Comparison of ENCODE assay signal across 1 cellular context in the genomic region with DNA sequence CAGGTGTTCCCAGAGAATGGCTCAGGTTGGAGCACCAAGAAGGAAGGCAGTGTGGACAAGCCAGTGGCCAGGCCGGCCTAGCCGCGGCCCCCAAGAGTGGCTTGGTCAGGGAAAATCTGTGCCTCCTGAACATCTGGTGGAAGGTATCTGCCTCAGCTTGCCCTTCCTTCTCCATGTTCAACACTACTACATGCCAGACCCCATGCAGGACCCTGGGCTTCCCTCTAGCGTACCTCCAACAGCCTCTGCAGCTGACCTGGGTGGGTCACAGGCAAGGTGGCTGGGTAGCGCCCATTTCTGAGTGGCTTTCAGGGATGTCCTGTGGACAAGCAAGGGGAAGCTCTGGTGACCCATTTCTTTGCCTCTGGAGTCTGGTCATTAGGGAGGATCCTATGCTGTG.
TF ChIP-seq lines count a peak whose summit lies in the region.

No MANE protein-coding gene starts in this region.

TF ChIP-seq in WTC11, 78 proteins besides CTCF, POLR2A, EP300 and RAD21 (continued from another document):
- TF ChIP-seq, protein P1, sequence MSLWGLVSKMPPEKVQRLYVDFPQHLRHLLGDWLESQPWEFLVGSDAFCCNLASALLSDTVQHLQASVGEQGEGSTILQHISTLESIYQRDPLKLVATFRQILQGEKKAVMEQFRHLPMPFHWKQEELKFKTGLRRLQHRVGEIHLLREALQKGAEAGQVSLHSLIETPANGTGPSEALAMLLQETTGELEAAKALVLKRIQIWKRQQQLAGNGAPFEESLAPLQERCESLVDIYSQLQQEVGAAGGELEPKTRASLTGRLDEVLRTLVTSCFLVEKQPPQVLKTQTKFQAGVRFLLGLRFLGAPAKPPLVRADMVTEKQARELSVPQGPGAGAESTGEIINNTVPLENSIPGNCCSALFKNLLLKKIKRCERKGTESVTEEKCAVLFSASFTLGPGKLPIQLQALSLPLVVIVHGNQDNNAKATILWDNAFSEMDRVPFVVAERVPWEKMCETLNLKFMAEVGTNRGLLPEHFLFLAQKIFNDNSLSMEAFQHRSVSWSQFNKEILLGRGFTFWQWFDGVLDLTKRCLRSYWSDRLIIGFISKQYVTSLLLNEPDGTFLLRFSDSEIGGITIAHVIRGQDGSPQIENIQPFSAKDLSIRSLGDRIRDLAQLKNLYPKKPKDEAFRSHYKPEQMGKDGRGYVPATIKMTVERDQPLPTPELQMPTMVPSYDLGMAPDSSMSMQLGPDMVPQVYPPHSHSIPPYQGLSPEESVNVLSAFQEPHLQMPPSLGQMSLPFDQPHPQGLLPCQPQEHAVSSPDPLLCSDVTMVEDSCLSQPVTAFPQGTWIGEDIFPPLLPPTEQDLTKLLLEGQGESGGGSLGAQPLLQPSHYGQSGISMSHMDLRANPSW (CRISPR knock-in tag; conservative IDR thresholded peaks at IDR 0.05; ENCODE audit: low read depth): no peak
- TF ChIP-seq, protein P2, sequence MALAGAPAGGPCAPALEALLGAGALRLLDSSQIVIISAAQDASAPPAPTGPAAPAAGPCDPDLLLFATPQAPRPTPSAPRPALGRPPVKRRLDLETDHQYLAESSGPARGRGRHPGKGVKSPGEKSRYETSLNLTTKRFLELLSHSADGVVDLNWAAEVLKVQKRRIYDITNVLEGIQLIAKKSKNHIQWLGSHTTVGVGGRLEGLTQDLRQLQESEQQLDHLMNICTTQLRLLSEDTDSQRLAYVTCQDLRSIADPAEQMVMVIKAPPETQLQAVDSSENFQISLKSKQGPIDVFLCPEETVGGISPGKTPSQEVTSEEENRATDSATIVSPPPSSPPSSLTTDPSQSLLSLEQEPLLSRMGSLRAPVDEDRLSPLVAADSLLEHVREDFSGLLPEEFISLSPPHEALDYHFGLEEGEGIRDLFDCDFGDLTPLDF (CRISPR knock-in tag; IDR thresholded peaks at IDR 0.05): no peak
- TF ChIP-seq TEAD4 (CRISPR knock-in tag; IDR thresholded peaks at IDR 0.05) (no peak), ZNF416 (CRISPR knock-in tag; IDR thresholded peaks at IDR 0.05) (no peak), ETV6 (CRISPR knock-in tag; IDR thresholded peaks at IDR 0.05) (no peak), NFE2L1 (CRISPR knock-in tag; IDR thresholded peaks at IDR 0.05) (no peak), SMAD3 (CRISPR knock-in tag; IDR thresholded peaks at IDR 0.05; ENCODE audit: borderline replicate concordance) (no peak)
- TF ChIP-seq, protein P3, sequence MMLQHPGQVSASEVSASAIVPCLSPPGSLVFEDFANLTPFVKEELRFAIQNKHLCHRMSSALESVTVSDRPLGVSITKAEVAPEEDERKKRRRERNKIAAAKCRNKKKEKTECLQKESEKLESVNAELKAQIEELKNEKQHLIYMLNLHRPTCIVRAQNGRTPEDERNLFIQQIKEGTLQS (CRISPR knock-in tag; conservative IDR thresholded peaks at IDR 0.05): no peak
- TF ChIP-seq, protein P4, sequence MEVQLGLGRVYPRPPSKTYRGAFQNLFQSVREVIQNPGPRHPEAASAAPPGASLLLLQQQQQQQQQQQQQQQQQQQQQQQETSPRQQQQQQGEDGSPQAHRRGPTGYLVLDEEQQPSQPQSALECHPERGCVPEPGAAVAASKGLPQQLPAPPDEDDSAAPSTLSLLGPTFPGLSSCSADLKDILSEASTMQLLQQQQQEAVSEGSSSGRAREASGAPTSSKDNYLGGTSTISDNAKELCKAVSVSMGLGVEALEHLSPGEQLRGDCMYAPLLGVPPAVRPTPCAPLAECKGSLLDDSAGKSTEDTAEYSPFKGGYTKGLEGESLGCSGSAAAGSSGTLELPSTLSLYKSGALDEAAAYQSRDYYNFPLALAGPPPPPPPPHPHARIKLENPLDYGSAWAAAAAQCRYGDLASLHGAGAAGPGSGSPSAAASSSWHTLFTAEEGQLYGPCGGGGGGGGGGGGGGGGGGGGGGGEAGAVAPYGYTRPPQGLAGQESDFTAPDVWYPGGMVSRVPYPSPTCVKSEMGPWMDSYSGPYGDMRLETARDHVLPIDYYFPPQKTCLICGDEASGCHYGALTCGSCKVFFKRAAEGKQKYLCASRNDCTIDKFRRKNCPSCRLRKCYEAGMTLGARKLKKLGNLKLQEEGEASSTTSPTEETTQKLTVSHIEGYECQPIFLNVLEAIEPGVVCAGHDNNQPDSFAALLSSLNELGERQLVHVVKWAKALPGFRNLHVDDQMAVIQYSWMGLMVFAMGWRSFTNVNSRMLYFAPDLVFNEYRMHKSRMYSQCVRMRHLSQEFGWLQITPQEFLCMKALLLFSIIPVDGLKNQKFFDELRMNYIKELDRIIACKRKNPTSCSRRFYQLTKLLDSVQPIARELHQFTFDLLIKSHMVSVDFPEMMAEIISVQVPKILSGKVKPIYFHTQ (CRISPR knock-in tag; IDR thresholded peaks at IDR 0.05): no peak
- TF ChIP-seq, protein P5, sequence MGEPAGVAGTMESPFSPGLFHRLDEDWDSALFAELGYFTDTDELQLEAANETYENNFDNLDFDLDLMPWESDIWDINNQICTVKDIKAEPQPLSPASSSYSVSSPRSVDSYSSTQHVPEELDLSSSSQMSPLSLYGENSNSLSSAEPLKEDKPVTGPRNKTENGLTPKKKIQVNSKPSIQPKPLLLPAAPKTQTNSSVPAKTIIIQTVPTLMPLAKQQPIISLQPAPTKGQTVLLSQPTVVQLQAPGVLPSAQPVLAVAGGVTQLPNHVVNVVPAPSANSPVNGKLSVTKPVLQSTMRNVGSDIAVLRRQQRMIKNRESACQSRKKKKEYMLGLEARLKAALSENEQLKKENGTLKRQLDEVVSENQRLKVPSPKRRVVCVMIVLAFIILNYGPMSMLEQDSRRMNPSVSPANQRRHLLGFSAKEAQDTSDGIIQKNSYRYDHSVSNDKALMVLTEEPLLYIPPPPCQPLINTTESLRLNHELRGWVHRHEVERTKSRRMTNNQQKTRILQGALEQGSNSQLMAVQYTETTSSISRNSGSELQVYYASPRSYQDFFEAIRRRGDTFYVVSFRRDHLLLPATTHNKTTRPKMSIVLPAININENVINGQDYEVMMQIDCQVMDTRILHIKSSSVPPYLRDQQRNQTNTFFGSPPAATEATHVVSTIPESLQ (CRISPR knock-in tag; IDR thresholded peaks at IDR 0.05): no peak
TF ChIP-seq in WTC11: peak in this region for 0.
